ENCODE assay signal across 8 cellular contexts in the genomic region with DNA sequence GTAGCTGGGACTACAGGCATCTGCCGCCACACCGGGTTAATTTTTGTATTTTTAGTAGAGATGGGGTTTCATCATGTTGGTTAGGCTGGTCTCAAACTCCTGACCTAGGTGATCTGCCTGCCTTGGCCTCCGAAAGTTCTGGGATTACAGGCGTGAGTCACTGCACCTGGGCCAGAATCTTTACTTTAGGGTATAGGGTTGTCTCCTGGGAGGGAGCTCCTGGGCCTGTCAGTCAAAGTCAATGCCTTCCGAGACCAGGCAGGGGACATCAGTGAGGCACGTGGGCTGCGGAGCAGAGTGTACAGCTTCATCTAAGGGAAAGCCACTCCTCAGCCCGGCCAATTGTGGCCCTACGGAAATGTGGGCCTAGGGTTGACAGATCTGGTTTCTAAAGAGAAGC.
"Had no signal": no experiment of that assay in that cellular context is flagged by ENCODE, and none has a peak within 500 bp of the region (broad histone marks: within the 10 kb centered on the region; RNA-seq: fewer than 3 reads in every experiment).

No MANE protein-coding gene starts in this region.

- H3K4me3 ChIP-seq: GM12878 had no signal

- FAIRE-seq: G401.6, GM12878, GM12891, GM12892, GM18507, GM19239 had no signal

- ATAC-seq: GM12878 had no signal

- DNase-seq: GDM1, GF-D8 had no signal
